1 cellular context compared by ENCODE assay signal in the genomic region with DNA sequence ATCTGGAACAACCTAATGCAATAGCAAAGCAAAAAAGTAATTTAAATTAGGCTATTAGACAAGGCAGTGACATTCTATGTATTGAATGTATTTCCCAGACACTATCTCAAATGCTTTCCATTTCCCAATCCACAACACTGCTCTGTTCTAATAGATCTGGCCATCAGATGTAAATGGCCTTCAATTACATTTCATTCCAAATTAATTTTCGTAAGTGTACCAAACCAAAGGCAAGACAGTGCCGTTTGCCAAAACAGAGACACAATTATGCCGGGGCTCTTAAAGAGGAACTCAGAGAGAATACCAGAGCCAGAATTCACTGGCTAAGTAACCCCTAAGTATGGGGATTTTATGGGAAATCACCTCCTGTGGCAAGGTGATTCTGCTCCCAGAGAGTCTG.
TF ChIP-seq lines count a peak whose summit lies in the region.

No MANE protein-coding gene starts in this region.

TF ChIP-seq in GM12878, 131 proteins besides CTCF, POLR2A, EP300 and RAD21 (continued from another document):
- TF ChIP-seq, protein P1, sequence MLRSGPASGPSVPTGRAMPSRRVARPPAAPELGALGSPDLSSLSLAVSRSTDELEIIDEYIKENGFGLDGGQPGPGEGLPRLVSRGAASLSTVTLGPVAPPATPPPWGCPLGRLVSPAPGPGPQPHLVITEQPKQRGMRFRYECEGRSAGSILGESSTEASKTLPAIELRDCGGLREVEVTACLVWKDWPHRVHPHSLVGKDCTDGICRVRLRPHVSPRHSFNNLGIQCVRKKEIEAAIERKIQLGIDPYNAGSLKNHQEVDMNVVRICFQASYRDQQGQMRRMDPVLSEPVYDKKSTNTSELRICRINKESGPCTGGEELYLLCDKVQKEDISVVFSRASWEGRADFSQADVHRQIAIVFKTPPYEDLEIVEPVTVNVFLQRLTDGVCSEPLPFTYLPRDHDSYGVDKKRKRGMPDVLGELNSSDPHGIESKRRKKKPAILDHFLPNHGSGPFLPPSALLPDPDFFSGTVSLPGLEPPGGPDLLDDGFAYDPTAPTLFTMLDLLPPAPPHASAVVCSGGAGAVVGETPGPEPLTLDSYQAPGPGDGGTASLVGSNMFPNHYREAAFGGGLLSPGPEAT (IDR thresholded peaks at IDR 0.05; ENCODE audit: low read depth): peak; percentile 66; the same call in 1 of the 2 replicates
- TF ChIP-seq, protein P2, sequence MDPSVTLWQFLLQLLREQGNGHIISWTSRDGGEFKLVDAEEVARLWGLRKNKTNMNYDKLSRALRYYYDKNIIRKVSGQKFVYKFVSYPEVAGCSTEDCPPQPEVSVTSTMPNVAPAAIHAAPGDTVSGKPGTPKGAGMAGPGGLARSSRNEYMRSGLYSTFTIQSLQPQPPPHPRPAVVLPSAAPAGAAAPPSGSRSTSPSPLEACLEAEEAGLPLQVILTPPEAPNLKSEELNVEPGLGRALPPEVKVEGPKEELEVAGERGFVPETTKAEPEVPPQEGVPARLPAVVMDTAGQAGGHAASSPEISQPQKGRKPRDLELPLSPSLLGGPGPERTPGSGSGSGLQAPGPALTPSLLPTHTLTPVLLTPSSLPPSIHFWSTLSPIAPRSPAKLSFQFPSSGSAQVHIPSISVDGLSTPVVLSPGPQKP (IDR thresholded peaks at IDR 0.05; ENCODE audit: low read depth, low read length): no peak
- TF ChIP-seq PAX8 (IDR thresholded peaks at IDR 0.05) (no peak), TAF1 (IDR thresholded peaks at IDR 0.05; ENCODE audit: borderline replicate concordance, low read depth, low read length) (no peak)
- TF ChIP-seq, protein P3, sequence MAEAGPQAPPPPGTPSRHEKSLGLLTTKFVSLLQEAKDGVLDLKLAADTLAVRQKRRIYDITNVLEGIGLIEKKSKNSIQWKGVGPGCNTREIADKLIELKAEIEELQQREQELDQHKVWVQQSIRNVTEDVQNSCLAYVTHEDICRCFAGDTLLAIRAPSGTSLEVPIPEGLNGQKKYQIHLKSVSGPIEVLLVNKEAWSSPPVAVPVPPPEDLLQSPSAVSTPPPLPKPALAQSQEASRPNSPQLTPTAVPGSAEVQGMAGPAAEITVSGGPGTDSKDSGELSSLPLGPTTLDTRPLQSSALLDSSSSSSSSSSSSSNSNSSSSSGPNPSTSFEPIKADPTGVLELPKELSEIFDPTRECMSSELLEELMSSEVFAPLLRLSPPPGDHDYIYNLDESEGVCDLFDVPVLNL (IDR thresholded peaks at IDR 0.05; ENCODE audit: low read depth, low read length): no peak
